1 cellular context compared by ENCODE assay signal in genomic region chr18:34978953-34979608, GRCh38.
TF ChIP-seq lines count a peak whose summit lies in the region.

No MANE protein-coding gene starts in this region.

TF ChIP-seq in K562, 482 proteins besides CTCF, POLR2A, EP300 and RAD21 (continued from another document and continues in another):
- TF ChIP-seq ZBTB5 (IDR thresholded peaks at IDR 0.05) (0 out of 2 replicates have a peak, but pooled peaks have one; percentile 32), NBN (IDR thresholded peaks at IDR 0.05; ENCODE audit: low read depth) (peak; percentile 88), HMG20B (CRISPR knock-in tag; IDR thresholded peaks at IDR 0.05) (no peak), ZNF639 (CRISPR knock-in tag; conservative IDR thresholded peaks at IDR 0.05 in 1 of 2, IDR thresholded peaks at IDR 0.05 in 1 of 2) (peak in 1 of 2 experiments; percentile 41; a peak in 2 of 4 replicates), FOXJ2 (tag; IDR thresholded peaks at IDR 0.05) (peak; percentile 98), SRSF7 (optimal IDR thresholded peaks at IDR 0.05; ENCODE audit: low read depth, low read length) (no peak), MGA (IDR thresholded peaks at IDR 0.05) (no peak), LEF1 (IDR thresholded peaks at IDR 0.05) (peak; percentile 63; the same call in 1 of the 2 replicates), LCOR (CRISPR knock-in tag; IDR thresholded peaks at IDR 0.05) (0 out of 2 replicates have a peak, but pooled peaks have one; percentile 37), CHD2 (IDR thresholded peaks at IDR 0.05; ENCODE audit: low read depth, low read length) (no peak), FOXJ3 (CRISPR knock-in tag; IDR thresholded peaks at IDR 0.05) (peak; percentile 80; the same call in 1 of the 2 replicates), TCF7 (IDR thresholded peaks at IDR 0.05; ENCODE audit: borderline replicate concordance) (no peak), MEIS2 (IDR thresholded peaks at IDR 0.05; ENCODE audit: partially characterized antibody) (peak; percentile 56), TEAD4 (IDR thresholded peaks at IDR 0.05; ENCODE audit: low read length) (peak; percentile 42; the same call in 1 of the 2 replicates), TEAD4 (CRISPR knock-in tag; IDR thresholded peaks at IDR 0.05; ENCODE audit: borderline replicate concordance) (no peak), ATF1 (CRISPR knock-in tag; IDR thresholded peaks at IDR 0.05) (no peak), ATF1 (tag; IDR thresholded peaks at IDR 0.05) (peak; percentile 78), SETDB1 (IDR thresholded peaks at IDR 0.05; ENCODE audit: low read length) (peak; percentile 43), SMARCC2 (IDR thresholded peaks at IDR 0.05; ENCODE audit: low read depth) (peak; percentile 77), E2F1 (CRISPR knock-in tag; IDR thresholded peaks at IDR 0.05) (0 out of 2 replicates have a peak, but pooled peaks have one; percentile 41), E2F5 (CRISPR knock-in tag; IDR thresholded peaks at IDR 0.05) (no peak), ZNF511 (CRISPR knock-in tag; IDR thresholded peaks at IDR 0.05) (no peak), MBD2 (IDR thresholded peaks at IDR 0.05; ENCODE audit: borderline replicate concordance, low read depth) (0 out of 2 replicates have a peak, but pooled peaks have one; percentile 15), BHLHE40 (IDR thresholded peaks at IDR 0.05; ENCODE audit: low read length) (peak; percentile 75), TRIM24 (IDR thresholded peaks at IDR 0.05) (peak in 1 of 2 experiments; percentile 70; a peak in 2 of 4 replicates), CREB3L1 (IDR thresholded peaks at IDR 0.05; ENCODE audit: borderline replicate concordance, low read depth) (peak; percentile 67; the same call in 1 of the 2 replicates), SOX6 (IDR thresholded peaks at IDR 0.05) (peak; percentile 84), THRB (CRISPR knock-in tag; conservative IDR thresholded peaks at IDR 0.05) (0 out of 2 replicates have a peak, but pooled peaks have one; percentile 51), ZKSCAN1 (IDR thresholded peaks at IDR 0.05; ENCODE audit: low read depth, low read length) (0 out of 2 replicates have a peak, but pooled peaks have one; percentile 26), HMBOX1 (IDR thresholded peaks at IDR 0.05) (peak; percentile 77; the same call in 1 of the 2 replicates), TRIM28 (IDR thresholded peaks at IDR 0.05) (peak; percentile 93), NELFE (IDR thresholded peaks at IDR 0.05; ENCODE audit: insufficient read depth, insufficient read length) (no peak), MNT (conservative IDR thresholded peaks at IDR 0.05) (peak; percentile 47 to 74; a peak in 3 of 4 replicates), ZNF77 (CRISPR knock-in tag; IDR thresholded peaks at IDR 0.05) (no peak), ZNF311 (CRISPR knock-in tag; IDR thresholded peaks at IDR 0.05) (no peak)
